In the genomic region with DNA sequence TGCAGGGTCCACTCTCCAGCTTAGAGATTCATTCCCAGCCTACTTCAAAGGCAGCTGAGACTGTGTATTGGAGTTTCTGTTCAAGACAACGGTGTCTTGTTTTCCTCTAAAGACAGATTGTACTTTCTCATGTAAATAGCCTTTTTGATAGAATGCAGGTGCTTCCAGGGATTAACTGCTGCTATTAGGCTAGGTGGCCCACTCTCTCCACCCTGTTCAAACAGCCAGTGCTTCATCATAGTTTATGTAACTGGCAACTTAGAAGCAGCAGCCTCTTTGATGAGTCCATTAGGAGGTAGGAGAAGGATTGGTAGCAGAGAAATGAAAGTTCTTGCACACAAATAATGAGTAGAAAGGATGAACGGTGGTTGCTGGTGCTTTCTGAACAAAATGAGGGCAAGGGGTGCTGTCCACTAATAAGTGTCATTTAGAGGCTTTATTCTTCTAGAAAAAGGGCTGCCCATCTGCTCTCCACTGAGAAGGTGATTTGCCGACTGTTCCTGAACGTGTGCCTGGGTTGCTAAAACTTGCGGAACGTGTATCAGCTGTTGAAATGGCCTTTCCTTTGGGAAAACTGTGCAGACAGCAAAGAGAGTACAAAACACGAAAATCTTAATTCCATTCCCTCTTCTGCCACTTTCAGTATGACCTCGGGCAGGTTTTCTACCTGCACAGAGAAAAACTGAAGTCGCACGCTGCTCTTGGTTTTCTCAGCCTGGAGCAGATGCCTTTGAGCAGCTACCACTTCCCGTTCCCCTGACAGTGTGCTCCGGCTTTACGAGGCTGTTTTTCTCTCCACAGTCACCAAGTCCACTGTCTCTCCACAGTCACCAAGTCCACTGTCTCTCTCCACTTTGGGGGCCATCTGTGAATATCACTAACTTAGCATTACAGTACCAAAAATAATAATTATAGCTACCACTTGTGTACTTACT, we compare ENCODE assay signal across 19 cellular contexts.
DNase-seq lines count a peak whose midpoint lies in the region; ATAC-seq and TF ChIP-seq lines count a peak whose summit lies in the region.
"Had no signal": no experiment of that assay in that cellular context is flagged by ENCODE, and none has a peak within 500 bp of the region (broad histone marks: within the 10 kb centered on the region; RNA-seq: fewer than 3 reads in every experiment).

No MANE protein-coding gene starts in this region.

- H3K4me1 ChIP-seq in MM.1S (ENCODE audit: low read length), result no peaks in the 10 kb centered on the region
- H3K4me1 ChIP-seq in GM23248 (ENCODE audit: insufficient read depth), result peaks cover 7% of the 10 kb centered on the region
- H3K4me1 ChIP-seq: Caco-2, Peyer's patch had no signal

- TF ChIP-seq CTCF in WTC11 (IDR thresholded peaks at IDR 0.05), result no peak
- no peak for TF ChIP-seq CTCF in MM.1S (IDR thresholded peaks at IDR 0.05; ENCODE audit: low read length)

- H3K9ac ChIP-seq in MM.1S (ENCODE audit: low read length) (no peak overlapping the region), GM23248 (no peak overlapping the region)

- H3K27me3 Mint-ChIP-seq in WTC11 (ENCODE audit: low read depth), result no peaks in the 10 kb centered on the region; the same call in 1 of the 2 replicates
- H3K27me3 Mint-ChIP-seq: CD4-positive, CD25-positive, alpha-beta regulatory T cell had no signal

- H3F3A ChIP-seq in MM.1S (ENCODE audit: insufficient read depth, low read length) (no peaks in the 10 kb centered on the region), GM23248 (ENCODE audit: insufficient read depth) (0 out of 2 replicates have a peak, but pooled peaks cover 5% of the 10 kb centered on the region)

- H3K27ac Mint-ChIP-seq in WTC11, result peak overlapping the region; percentile 38
- H3K27ac Mint-ChIP-seq: CD4-positive, CD25-positive, alpha-beta regulatory T cell had no signal

- POLR2A ChIA-PET in WTC11 (lab: Charles Lee), result no interaction called here

- H3K9me3 ChIP-seq in MM.1S (replicated peaks; ENCODE audit: insufficient read depth, low read length) (no peaks in the 10 kb centered on the region), GM23248 (ENCODE audit: low read depth) (no peaks in the 10 kb centered on the region)
- H3K9me3 ChIP-seq: BE2C, Caco-2, Peyer's patch had no signal

- peaks cover 35% of the 10 kb centered on the region for H3K4me1 Mint-ChIP-seq in WTC11
- H3K4me1 Mint-ChIP-seq: CD4-positive, CD25-positive, alpha-beta regulatory T cell had no signal

- peak; percentile 21; the same call in 1 of the 2 replicates for ATAC-seq in WTC11
- ATAC-seq: K562, Right ventricle myocardium inferior had no signal

- H4K20me1 ChIP-seq in MM.1S (ENCODE audit: insufficient read depth, low read length) (no peaks in the 10 kb centered on the region), GM23248 (ENCODE audit: insufficient read depth) (no peaks in the 10 kb centered on the region)

- DNase-seq in NOMO-1 treated with DMSO at 0.1 percent for 48 hours (lab: John Stamatoyannopoulos, UW; ENCODE audit: unreplicated experiment) (peak; percentile 16), NOMO-1 treated with dmso at 0.1 percent for 144 hours (lab: John Stamatoyannopoulos, UW; ENCODE audit: unreplicated experiment) (no peak), WTC11 (ENCODE audit: low spot score) (no peak), islet precursor cell (peak; percentile 83), H4 (ENCODE audit: low spot score) (no peak), MM.1S (no peak), GM23248 (no peak)
- DNase-seq: BE2C; Caco-2; CD4-positive, CD25-positive, alpha-beta regulatory T cell; GF-D8; GOT3; NCI-H1105; NCI-H2081; NCI-H2171 treated with DMSO at 0.1 percent for 48 hours; NCI-H82; Peyer's patch had no signal

- H3K27ac ChIP-seq in MM.1S (ENCODE audit: low read length), result no peak overlapping the region
- H3K27ac ChIP-seq in GM23248, result no peak overlapping the region
- H3K27ac ChIP-seq: Peyer's patch had no signal

- WGBS in GM23248 (ENCODE audit: low coverage in 1 of 2, low lambda C conversion rate in 2 of 2, missing lambda C conversion rate in 2 of 2), 2 experiments, result 71 to 74% methylated on average over 13 of the region's 13 CpGs

- no peaks in the 10 kb centered on the region for H3K79me2 ChIP-seq in MM.1S (ENCODE audit: low read length)
- H3K79me2 ChIP-seq in GM23248 (ENCODE audit: insufficient read depth), result no peaks in the 10 kb centered on the region

- no peak overlapping the region for H3K4me3 ChIP-seq in MM.1S (ENCODE audit: low read length)
- H3K4me3 ChIP-seq in GM23248, result no peak overlapping the region
- H3K4me3 ChIP-seq: K562, Peyer's patch had no signal

- CTCF ChIA-PET in WTC11 (lab: Charles Lee), result interaction anchor here (1.2 to 3.7 kb wide), 3 partner anchors 227 to 231 kb away, joined by 5 to 14 read pairs (median 5); no protein-coding TSS in a partner anchor

- H3K36me3 ChIP-seq in MM.1S (replicated peaks; ENCODE audit: insufficient read depth, low read length) (no peaks in the 10 kb centered on the region), GM23248 (ENCODE audit: low read depth) (no peaks in the 10 kb centered on the region)
- H3K36me3 ChIP-seq: BE2C, Peyer's patch had no signal

- H3K4me2 ChIP-seq in MM.1S (ENCODE audit: low read depth, low read length) (no peak overlapping the region), GM23248 (ENCODE audit: unreplicated experiment) (no peak overlapping the region)

- H2AFZ ChIP-seq in MM.1S (ENCODE audit: low read length), result no peak overlapping the region
- no peak overlapping the region for H2AFZ ChIP-seq in GM23248

- H3K27me3 ChIP-seq in MM.1S (replicated peaks; ENCODE audit: insufficient read depth, low read length) (no peaks in the 10 kb centered on the region), GM23248 (replicated peaks; ENCODE audit: insufficient read depth) (no peaks in the 10 kb centered on the region)
- H3K27me3 ChIP-seq: BE2C, Peyer's patch had no signal

- H3K4me3 Mint-ChIP-seq in WTC11, result no peak overlapping the region
- H3K4me3 Mint-ChIP-seq: CD4-positive, CD25-positive, alpha-beta regulatory T cell had no signal

- H3K36me3 Mint-ChIP-seq in WTC11, result no peaks in the 10 kb centered on the region
- H3K36me3 Mint-ChIP-seq: CD4-positive, CD25-positive, alpha-beta regulatory T cell had no signal

- H3K9me2 ChIP-seq in MM.1S (replicated peaks; ENCODE audit: insufficient read depth, low read length), result no peaks in the 10 kb centered on the region
- no peaks in the 10 kb centered on the region for H3K9me2 ChIP-seq in GM23248 (ENCODE audit: insufficient read depth)

- H3K9me3 Mint-ChIP-seq in WTC11, result peaks cover 4% of the 10 kb centered on the region; the same call in 1 of the 2 replicates

- in situ Hi-C loops in GM23248 (cut with MboI), result no loop called here

TF ChIP-seq in WTC11, 78 proteins besides CTCF, POLR2A, EP300 and RAD21:
- TF ChIP-seq SP1 (CRISPR knock-in tag; conservative IDR thresholded peaks at IDR 0.05) (no peak), CREM (CRISPR knock-in tag; IDR thresholded peaks at IDR 0.05) (no peak), GTF2I (CRISPR knock-in tag; conservative IDR thresholded peaks at IDR 0.05) (no peak), SOX15 (CRISPR knock-in tag; IDR thresholded peaks at IDR 0.05) (no peak), TP53 (CRISPR knock-in tag; IDR thresholded peaks at IDR 0.05) (no peak), CREB1 (CRISPR knock-in tag; IDR thresholded peaks at IDR 0.05) (no peak), ETV6 (CRISPR knock-in tag; IDR thresholded peaks at IDR 0.05) (no peak), GRHL2 (CRISPR knock-in tag; IDR thresholded peaks at IDR 0.05; ENCODE audit: insufficient replicate concordance, severe bottlenecking) (no peak)
- TF ChIP-seq, protein P1, sequence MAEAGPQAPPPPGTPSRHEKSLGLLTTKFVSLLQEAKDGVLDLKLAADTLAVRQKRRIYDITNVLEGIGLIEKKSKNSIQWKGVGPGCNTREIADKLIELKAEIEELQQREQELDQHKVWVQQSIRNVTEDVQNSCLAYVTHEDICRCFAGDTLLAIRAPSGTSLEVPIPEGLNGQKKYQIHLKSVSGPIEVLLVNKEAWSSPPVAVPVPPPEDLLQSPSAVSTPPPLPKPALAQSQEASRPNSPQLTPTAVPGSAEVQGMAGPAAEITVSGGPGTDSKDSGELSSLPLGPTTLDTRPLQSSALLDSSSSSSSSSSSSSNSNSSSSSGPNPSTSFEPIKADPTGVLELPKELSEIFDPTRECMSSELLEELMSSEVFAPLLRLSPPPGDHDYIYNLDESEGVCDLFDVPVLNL (CRISPR knock-in tag; IDR thresholded peaks at IDR 0.05; ENCODE audit: borderline replicate concordance, low read depth), result no peak
- TF ChIP-seq, protein P2, sequence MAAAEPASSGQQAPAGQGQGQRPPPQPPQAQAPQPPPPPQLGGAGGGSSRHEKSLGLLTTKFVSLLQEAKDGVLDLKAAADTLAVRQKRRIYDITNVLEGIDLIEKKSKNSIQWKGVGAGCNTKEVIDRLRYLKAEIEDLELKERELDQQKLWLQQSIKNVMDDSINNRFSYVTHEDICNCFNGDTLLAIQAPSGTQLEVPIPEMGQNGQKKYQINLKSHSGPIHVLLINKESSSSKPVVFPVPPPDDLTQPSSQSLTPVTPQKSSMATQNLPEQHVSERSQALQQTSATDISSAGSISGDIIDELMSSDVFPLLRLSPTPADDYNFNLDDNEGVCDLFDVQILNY (CRISPR knock-in tag; IDR thresholded peaks at IDR 0.05), result no peak
- TF ChIP-seq, protein P3, sequence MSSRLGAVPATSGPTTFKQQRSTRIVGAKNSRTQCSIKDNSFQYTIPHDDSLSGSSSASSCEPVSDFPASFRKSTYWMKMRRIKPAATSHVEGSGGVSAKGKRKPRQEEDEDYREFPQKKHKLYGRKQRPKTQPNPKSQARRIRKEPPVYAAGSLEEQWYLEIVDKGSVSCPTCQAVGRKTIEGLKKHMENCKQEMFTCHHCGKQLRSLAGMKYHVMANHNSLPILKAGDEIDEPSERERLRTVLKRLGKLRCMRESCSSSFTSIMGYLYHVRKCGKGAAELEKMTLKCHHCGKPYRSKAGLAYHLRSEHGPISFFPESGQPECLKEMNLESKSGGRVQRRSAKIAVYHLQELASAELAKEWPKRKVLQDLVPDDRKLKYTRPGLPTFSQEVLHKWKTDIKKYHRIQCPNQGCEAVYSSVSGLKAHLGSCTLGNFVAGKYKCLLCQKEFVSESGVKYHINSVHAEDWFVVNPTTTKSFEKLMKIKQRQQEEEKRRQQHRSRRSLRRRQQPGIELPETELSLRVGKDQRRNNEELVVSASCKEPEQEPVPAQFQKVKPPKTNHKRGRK (CRISPR knock-in tag; IDR thresholded peaks at IDR 0.05; ENCODE audit: borderline replicate concordance), result no peak
- TF ChIP-seq, protein P4, sequence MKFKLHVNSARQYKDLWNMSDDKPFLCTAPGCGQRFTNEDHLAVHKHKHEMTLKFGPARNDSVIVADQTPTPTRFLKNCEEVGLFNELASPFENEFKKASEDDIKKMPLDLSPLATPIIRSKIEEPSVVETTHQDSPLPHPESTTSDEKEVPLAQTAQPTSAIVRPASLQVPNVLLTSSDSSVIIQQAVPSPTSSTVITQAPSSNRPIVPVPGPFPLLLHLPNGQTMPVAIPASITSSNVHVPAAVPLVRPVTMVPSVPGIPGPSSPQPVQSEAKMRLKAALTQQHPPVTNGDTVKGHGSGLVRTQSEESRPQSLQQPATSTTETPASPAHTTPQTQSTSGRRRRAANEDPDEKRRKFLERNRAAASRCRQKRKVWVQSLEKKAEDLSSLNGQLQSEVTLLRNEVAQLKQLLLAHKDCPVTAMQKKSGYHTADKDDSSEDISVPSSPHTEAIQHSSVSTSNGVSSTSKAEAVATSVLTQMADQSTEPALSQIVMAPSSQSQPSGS (CRISPR knock-in tag; IDR thresholded peaks at IDR 0.05; ENCODE audit: borderline replicate concordance, low read depth), result no peak
TF ChIP-seq in WTC11: peak in this region for 0.

Comparison
In these comparisons a context has a peak if more than half of its experiments do, and no peak if none do; other contexts are left out.
1. DNase-seq: peak in NOMO-1 treated with DMSO at 0.1 percent for 48 hours (single experiment) and islet precursor cell (single experiment); none in NOMO-1 treated with dmso at 0.1 percent for 144 hours (single experiment), WTC11 (single experiment), H4 (single experiment), MM.1S (single experiment) and GM23248 (single experiment).